In genomic region chr11:4202749-4203148, GRCh38 we compare ENCODE assay signal across 21 cellular contexts.
"Had no signal": no experiment of that assay in that cellular context is flagged by ENCODE, and none has a peak within 500 bp of the region (broad histone marks: within the 10 kb centered on the region; RNA-seq: fewer than 3 reads in every experiment).

No MANE protein-coding gene starts in this region.

- H3K4me3 ChIP-seq: colonic mucosa, esophagus squamous epithelium, gastroesophageal sphincter, hepatocyte, lung, ovary, prostate gland, spleen, testis, tibial nerve, upper lobe of right lung had no signal

- DNase-seq: caudate nucleus; colonic mucosa; dermis blood vessel endothelial cell; esophagus squamous epithelium; foreskin fibroblast; glutamatergic neuron; naive thymus-derived CD4-positive, alpha-beta T cell; ovary; spleen; stimulated activated CD4-positive, alpha-beta T cell treated with anti-CD3 and anti-CD28 coated beads, Interleukin-15, amount 100 ng/mL, for 24 hours; stimulated activated CD4-positive, alpha-beta T cell treated with anti-CD3 and anti-CD28 coated beads, Interleukin-1b, Interleukin-23, amount 100 ng/mL, for 48 hours; stimulated activated CD4-positive, alpha-beta T cell treated with anti-CD3 and anti-CD28 coated beads, Interleukin-4, amount 100 ng/mL, for 24 hours; testis; upper lobe of right lung had no signal

- H3K9me3 ChIP-seq: colonic mucosa, esophagus squamous epithelium, gastroesophageal sphincter, ovary, prostate gland, spleen, testis, upper lobe of right lung had no signal

- ATAC-seq: gastroesophageal sphincter; naive thymus-derived CD4-positive, alpha-beta T cell; sciatic nerve; stimulated activated memory B cell treated with anti-CD40 and anti-IgM and Interleukin-4, amounts not matched to agents 10 μg/mL and 1 μg/mL and 100 μg/mL, for 72 hours; upper lobe of right lung had no signal

- H3K36me3 ChIP-seq: colonic mucosa, esophagus squamous epithelium, gastroesophageal sphincter, ovary, prostate gland, spleen, tibial nerve, upper lobe of right lung had no signal

- H3K27ac ChIP-seq: colonic mucosa, esophagus squamous epithelium, gastroesophageal sphincter, hepatocyte, ovary, prostate gland, spleen, testis, tibial nerve, upper lobe of right lung had no signal

- H3K27me3 ChIP-seq: colonic mucosa, esophagus squamous epithelium, hepatocyte, ovary, testis, tibial nerve, upper lobe of right lung had no signal
